Comparison of ENCODE assay signal across 27 cellular contexts in genomic region chr11:99671808-99672409, GRCh38.
"Had no signal": no experiment of that assay in that cellular context is flagged by ENCODE, and none has a peak within 500 bp of the region (broad histone marks: within the 10 kb centered on the region; RNA-seq: fewer than 3 reads in every experiment).

No MANE protein-coding gene starts in this region.

- FAIRE-seq: small intestine, urothelium cell line had no signal

- H3K27ac ChIP-seq: left ventricle myocardium inferior, neural progenitor cell, ovary, prostate gland, sigmoid colon, spleen, suprapubic skin, thoracic aorta, tibial artery, upper lobe of right lung had no signal

- H3K36me3 ChIP-seq: left ventricle myocardium inferior, neural progenitor cell, ovary, prostate gland, sigmoid colon, spleen, suprapubic skin, thoracic aorta, tibial artery, upper lobe of right lung had no signal

- H3K9me3 ChIP-seq: left ventricle myocardium inferior, ovary, prostate gland, sigmoid colon, suprapubic skin, thoracic aorta, tibial artery, upper lobe of right lung had no signal

- H3K27me3 ChIP-seq: neural progenitor cell, ovary, sigmoid colon, spleen, suprapubic skin, tibial artery, upper lobe of right lung had no signal

- H3K4me3 ChIP-seq: left ventricle myocardium inferior, lung, neural progenitor cell, ovary, prostate gland, sigmoid colon, spleen, suprapubic skin, thoracic aorta, tibial artery, upper lobe of right lung had no signal

- H3K4me2 ChIP-seq: neural progenitor cell had no signal

- ATAC-seq: natural killer cell; right cardiac atrium; stimulated activated effector memory CD8-positive, alpha-beta T cell treated with anti-CD3 and anti-CD28 coated beads, Interleukin-12 subunit alpha, Interleukin-12 subunit beta, amount 100 ng/mL, for 72 hours; upper lobe of right lung had no signal

- DNase-seq: hypothalamus; immature natural killer cell; islet precursor cell; left ventricle myocardium inferior; mesendoderm; naive B cell; natural killer cell; nephron progenitor cell; ovary; posterior cingulate gyrus; retina; right cardiac atrium; sigmoid colon; small intestine; spleen; stimulated activated CD4-positive, alpha-beta T cell treated with anti-CD3 and anti-CD28 coated beads, Interleukin-4, amount 100 ng/mL, for 24 hours; stimulated activated naive CD4-positive, alpha-beta T cell; tibial artery; trophoblast cell; upper lobe of right lung had no signal

- H3K9ac ChIP-seq: neural progenitor cell had no signal

- H2AFZ ChIP-seq: neural progenitor cell had no signal

- H3K4me1 ChIP-seq: left ventricle myocardium inferior, neural progenitor cell, prostate gland, sigmoid colon, spleen, suprapubic skin, tibial artery, upper lobe of right lung had no signal
